ENCODE assay signal across 8 cellular contexts in the genomic region with DNA sequence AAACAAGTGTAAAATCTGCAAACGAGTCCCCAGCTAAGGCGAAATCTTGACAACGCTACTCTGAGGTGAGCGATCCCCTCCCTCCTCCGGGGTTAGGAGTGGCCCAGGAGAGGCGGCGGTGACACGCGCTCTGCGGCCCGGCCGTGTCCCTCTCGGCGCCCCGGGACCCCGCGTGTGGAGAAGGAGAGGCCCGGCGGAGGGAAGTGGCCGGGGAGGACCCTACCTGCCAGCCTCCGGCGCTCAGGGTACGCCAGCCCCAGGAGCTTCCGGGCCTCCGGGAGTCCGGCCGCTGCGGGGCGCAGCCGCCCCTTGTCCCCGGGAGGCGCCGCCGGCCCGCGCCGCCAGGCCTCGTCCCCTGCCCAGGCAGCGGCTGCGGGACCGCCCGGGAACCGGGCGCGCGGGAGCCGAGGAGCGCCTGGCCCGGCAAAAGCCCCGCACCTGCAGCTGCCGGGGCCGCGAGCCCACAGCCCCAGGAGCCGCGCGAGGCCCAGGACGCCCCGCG. TPM values are rescaled to one million over a fixed set of nuclear protein-coding genes. Genes with fewer than 3 reads are reported as not detected.
DNase-seq lines count a peak whose midpoint lies in the region; ATAC-seq and TF ChIP-seq lines count a peak whose summit lies in the region.

No MANE protein-coding gene starts in this region.

- TF ChIP-seq CTCF in GM12864 (IDR thresholded peaks at IDR 0.05; ENCODE audit: low read depth, low read length, missing control alignments): no peak
- TF ChIP-seq CTCF in lung (IDR thresholded peaks at IDR 0.05; ENCODE audit: control extremely low read depth, extremely low read depth): no peak

- H3K9me3 ChIP-seq in lung (ENCODE audit: control insufficient read depth in 2 of 2, insufficient read depth in 1 of 2, low read length in 1 of 2): no peaks in the 10 kb centered on the region

- DNase-seq in GM12864 (ENCODE audit: low read depth) (no peak), ecto neural progenitor cell (ENCODE audit: low spot score) (peak; percentile 67), lung (ENCODE audit: low spot score) (peak; percentile 33), OCI-M2 (lab: John Stamatoyannopoulos, UW; ENCODE audit: unreplicated experiment) (no peak)
- DNase-seq in activated CD4-positive, alpha-beta T cell treated with anti-CD3 and anti-CD28 coated beads, Interleukin-2, amount 10 ng/mL, durations not matched to agents 24 days and 14 days: peak; percentile 84
- DNase-seq in stimulated activated CD8-positive, alpha-beta memory T cell treated with anti-CD3 and anti-CD28 coated beads, Interleukin-2, amount 100 ng/mL, for 48 hours (ENCODE audit: low read depth in 2 of 2): peak; percentile 21 to 29

- TF ChIP-seq EP300 in Ishikawa (IDR thresholded peaks at IDR 0.05; ENCODE audit: borderline replicate concordance): no peak

- peak overlapping the region; percentile 90 for H3K4me3 Mint-ChIP-seq in activated CD4-positive, alpha-beta T cell treated with anti-CD3 and anti-CD28 coated beads, Interleukin-2, amount 10 ng/mL, durations not matched to agents 24 days and 14 days

- H3K27ac ChIP-seq in lung (ENCODE audit: low read depth in 1 of 2, low read length in 1 of 2): peak overlapping the region; percentile 94 to 97

- no peaks in the 10 kb centered on the region for H3K36me3 ChIP-seq in lung (ENCODE audit: control insufficient read depth in 2 of 2, insufficient read depth in 2 of 2, low read length in 2 of 2)

- H3K4me1 Mint-ChIP-seq in activated CD4-positive, alpha-beta T cell treated with anti-CD3 and anti-CD28 coated beads, Interleukin-2, amount 10 ng/mL, durations not matched to agents 24 days and 14 days: peaks cover 28% of the 10 kb centered on the region

- H3K27ac Mint-ChIP-seq in activated CD4-positive, alpha-beta T cell treated with anti-CD3 and anti-CD28 coated beads, Interleukin-2, amount 10 ng/mL, durations not matched to agents 24 days and 14 days: peak overlapping the region; percentile 92

- H3K27me3 Mint-ChIP-seq in activated CD4-positive, alpha-beta T cell treated with anti-CD3 and anti-CD28 coated beads, Interleukin-2, amount 10 ng/mL, durations not matched to agents 24 days and 14 days: no peaks in the 10 kb centered on the region

- H3K4me3 ChIP-seq in GM12864 (ENCODE audit: low read depth, low read length) (peak overlapping the region; percentile 69), lung (peak overlapping the region; percentile 84)

- TF ChIP-seq RAD21 in Ishikawa (IDR thresholded peaks at IDR 0.05; ENCODE audit: low read depth): no peak

- intact Hi-C loops in activated CD4-positive, alpha-beta T cell treated with anti-CD3 and anti-CD28 coated beads, Interleukin-2, amount 10 ng/mL, durations not matched to agents 24 days and 14 days (cut with micrococcal nuclease): loop anchor here (2.0 to 5.0 kb wide), 7 partner anchors 15 to 1096 kb away; partner anchors contain the start of genes CCSAP, GALNT2 and NUP133

- H3K36me3 Mint-ChIP-seq in activated CD4-positive, alpha-beta T cell treated with anti-CD3 and anti-CD28 coated beads, Interleukin-2, amount 10 ng/mL, durations not matched to agents 24 days and 14 days (ENCODE audit: low read depth): peaks cover 12% of the 10 kb centered on the region

- no peaks in the 10 kb centered on the region for H3K9me3 Mint-ChIP-seq in activated CD4-positive, alpha-beta T cell treated with anti-CD3 and anti-CD28 coated beads, Interleukin-2, amount 10 ng/mL, durations not matched to agents 24 days and 14 days

- H3K4me1 ChIP-seq in lung (ENCODE audit: control insufficient read depth in 2 of 2, insufficient read depth in 2 of 2, low read length in 2 of 2): peaks cover 4 to 10% of the 10 kb centered on the region in 2 donors

- WGBS in lung, 2 donors: 0% methylated on average over 55 to 59 of the region's 59 CpGs

- H3K27me3 ChIP-seq in lung (ENCODE audit: control insufficient read depth, insufficient read depth): no peaks in the 10 kb centered on the region

- ATAC-seq in GM21717 (IDR thresholded peaks at IDR 0.05; ENCODE audit: unreplicated experiment): peak; percentile 30
- ATAC-seq in lung (ENCODE audit: insufficient read depth, low FRiP score): no peak

TF ChIP-seq in Ishikawa, 13 proteins besides CTCF, POLR2A, EP300 and RAD21:
- peak; percentile 23; the same call in 1 of the 2 replicates for TF ChIP-seq ZBTB7A (IDR thresholded peaks at IDR 0.05; ENCODE audit: low read depth)
- no peak for TF ChIP-seq TAF1 (IDR thresholded peaks at IDR 0.05; ENCODE audit: low read depth)
- no peak for TF ChIP-seq FOXM1 (IDR thresholded peaks at IDR 0.05; ENCODE audit: borderline replicate concordance, low read depth)
- no peak for TF ChIP-seq YY1 (IDR thresholded peaks at IDR 0.05; ENCODE audit: low read depth)
- TF ChIP-seq NFIC (IDR thresholded peaks at IDR 0.05): no peak

RNA-seq across cellular contexts. Expression of gene ABCB10, which starts 0.5 kb away (rescaled TPM):
- total RNA-seq in activated CD4-positive, alpha-beta T cell treated with anti-CD3 and anti-CD28 coated beads, Interleukin-2, amount 10 ng/mL, durations not matched to agents 24 days and 14 days: 46.5 and 49.7 TPM in 2 replicates
- 10 to 100 TPM; 20.5 to 23.5 TPM for total RNA-seq in lung
- polyA plus RNA-seq in lung: 1 to 10 TPM; 6.5 to 7.8 TPM

RNA-seq across cellular contexts. Expression of gene NUP133, which starts 49.8 kb away (rescaled TPM):
- 52.3 and 52.9 TPM in 2 replicates for total RNA-seq in activated CD4-positive, alpha-beta T cell treated with anti-CD3 and anti-CD28 coated beads, Interleukin-2, amount 10 ng/mL, durations not matched to agents 24 days and 14 days
- total RNA-seq in lung: 10 to 100 TPM; 36.2 to 57.6 TPM
- polyA plus RNA-seq in lung: 10 to 100 TPM; 12.9 to 14.4 TPM

Comparison
In these comparisons a context has a peak if more than half of its experiments do, and no peak if none do; other contexts are left out.
1. DNase-seq: peak in activated CD4-positive, alpha-beta T cell treated with anti-CD3 and anti-CD28 coated beads, Interleukin-2, amount 10 ng/mL, durations not matched to agents 24 days and 14 days (single experiment), ecto neural progenitor cell (single experiment), lung (single experiment) and stimulated activated CD8-positive, alpha-beta memory T cell treated with anti-CD3 and anti-CD28 coated beads, Interleukin-2, amount 100 ng/mL, for 48 hours (2 of 2); none in GM12864 (single experiment) and OCI-M2 (single experiment).